Comparison of ENCODE assay signal across 2 cellular contexts in genomic region chr7:99540542-99540941, GRCh38.
TF ChIP-seq lines count a peak whose summit lies in the region.

No MANE protein-coding gene starts in this region.

TF ChIP-seq in HEK293, 187 proteins besides CTCF, POLR2A, EP300 and RAD21:
- no peak for TF ChIP-seq FEZF1 (tag by site-specific recombination; IDR thresholded peaks at IDR 0.05)
- peak; percentile 26; the same call in 1 of the 2 replicates for TF ChIP-seq ZNF140 (tag by site-specific recombination; IDR thresholded peaks at IDR 0.05)
- TF ChIP-seq ZNF155 (tag by site-specific recombination; IDR thresholded peaks at IDR 0.05) = no peak
- TF ChIP-seq SETDB1 (IDR thresholded peaks at IDR 0.05; ENCODE audit: insufficient read length, low read length) = peak; percentile 80

TF ChIP-seq in K562, 482 proteins besides CTCF, POLR2A, EP300 and RAD21:
- TF ChIP-seq CBX3 (IDR thresholded peaks at IDR 0.05; ENCODE audit: borderline replicate concordance in 1 of 2, low read length in 2 of 2) (peak in 1 of 2 experiments; percentile 62; a peak in 1 of 3 replicates), RBM25 (IDR thresholded peaks at IDR 0.05; ENCODE audit: low read depth, low read length, severe bottlenecking) (peak; percentile 61), SREBF1 (IDR thresholded peaks at IDR 0.05; ENCODE audit: borderline replicate concordance, low read depth, low read length) (no peak), CBX5 (IDR thresholded peaks at IDR 0.05; ENCODE audit: borderline replicate concordance, low read depth) (0 out of 2 replicates have a peak, but pooled peaks have one; percentile 35), TRIM28 (IDR thresholded peaks at IDR 0.05) (peak; percentile 84), CBX1 (IDR thresholded peaks at IDR 0.05; ENCODE audit: low read depth) (peak; percentile 39; the same call in 1 of the 2 replicates), GATAD2B (IDR thresholded peaks at IDR 0.05; ENCODE audit: borderline replicate concordance) (no peak), TRIM24 (IDR thresholded peaks at IDR 0.05) (0 out of 4 replicates have a peak, but pooled peaks of 1 of the 2 experiments have one; percentile 13), ZNF75A (CRISPR knock-in tag; IDR thresholded peaks at IDR 0.05) (peak; percentile 97)
